Comparison of ENCODE assay signal across 1 cellular context in genomic region chr1:234978397-234979291, GRCh38.
A peak's percentile ranks its signal among the peaks of the same experiment; 100 is the strongest.
TF ChIP-seq lines count a peak whose summit lies in the region.

No MANE protein-coding gene starts in this region.

TF ChIP-seq in HepG2, 621 proteins besides CTCF, POLR2A, EP300 and RAD21 (continued from another document and continues in another):
- peak; percentile 91 for TF ChIP-seq FOXA3 (CRISPR knock-in tag; IDR thresholded peaks at IDR 0.05)
- TF ChIP-seq MTA3 (CRISPR knock-in tag; IDR thresholded peaks at IDR 0.05): no peak
- TF ChIP-seq RERE (CRISPR knock-in tag; IDR thresholded peaks at IDR 0.05; ENCODE audit: low read depth): peak; percentile 81
- TF ChIP-seq FOXJ3 (CRISPR knock-in tag; IDR thresholded peaks at IDR 0.05; ENCODE audit: borderline replicate concordance): peak; percentile 84; the same call in 1 of the 2 replicates
- TF ChIP-seq LCORL (IDR thresholded peaks at IDR 0.05): no peak
- peak; percentile 63; the same call in 1 of the 2 replicates for TF ChIP-seq LCORL (CRISPR knock-in tag; IDR thresholded peaks at IDR 0.05)
- no peak for TF ChIP-seq ZNF230 (CRISPR knock-in tag; IDR thresholded peaks at IDR 0.05)
- no peak for TF ChIP-seq TAF1 (CRISPR knock-in tag; IDR thresholded peaks at IDR 0.05)
- TF ChIP-seq POGK (CRISPR knock-in tag; conservative IDR thresholded peaks at IDR 0.05): no peak
- no peak for TF ChIP-seq TFDP2 (CRISPR knock-in tag; IDR thresholded peaks at IDR 0.05)
- TF ChIP-seq ZNF800 (CRISPR knock-in tag; IDR thresholded peaks at IDR 0.05): no peak
- TF ChIP-seq DMAP1 (CRISPR knock-in tag; IDR thresholded peaks at IDR 0.05): peak; percentile 80; the same call in 1 of the 2 replicates
- no peak for TF ChIP-seq ZNF512 (CRISPR knock-in tag; IDR thresholded peaks at IDR 0.05)
- no peak for TF ChIP-seq ARNT (IDR thresholded peaks at IDR 0.05)
- peak; percentile 94 for TF ChIP-seq MED8 (CRISPR knock-in tag; IDR thresholded peaks at IDR 0.05; ENCODE audit: insufficient replicate concordance)
- no peak for TF ChIP-seq HCFC1 (IDR thresholded peaks at IDR 0.05; ENCODE audit: low read depth, low read length)
- no peak for TF ChIP-seq ZNF329 (CRISPR knock-in tag; IDR thresholded peaks at IDR 0.05; ENCODE audit: low read depth)
- TF ChIP-seq ZNF709 (CRISPR knock-in tag; IDR thresholded peaks at IDR 0.05): peak; percentile 47; the same call in 1 of the 2 replicates
- TF ChIP-seq NAIF1 (CRISPR knock-in tag; IDR thresholded peaks at IDR 0.05; ENCODE audit: borderline replicate concordance): no peak
- TF ChIP-seq PPARG (CRISPR knock-in tag; conservative IDR thresholded peaks at IDR 0.05): peak; percentile 90
- TF ChIP-seq ZNF275 (CRISPR knock-in tag; IDR thresholded peaks at IDR 0.05; ENCODE audit: borderline replicate concordance): no peak
- TF ChIP-seq NFYB (CRISPR knock-in tag; IDR thresholded peaks at IDR 0.05): no peak
- no peak for TF ChIP-seq ZNF496 (CRISPR knock-in tag; IDR thresholded peaks at IDR 0.05; ENCODE audit: insufficient replicate concordance)
- no peak for TF ChIP-seq BRD4 (CRISPR knock-in tag; IDR thresholded peaks at IDR 0.05)
- TF ChIP-seq ZNF782 (CRISPR knock-in tag; IDR thresholded peaks at IDR 0.05; ENCODE audit: borderline replicate concordance): no peak; the same call in 1 of the 2 replicates
- TF ChIP-seq EEA1 (CRISPR knock-in tag; IDR thresholded peaks at IDR 0.05; ENCODE audit: borderline replicate concordance): no peak
- no peak for TF ChIP-seq ATAD3A (CRISPR knock-in tag; IDR thresholded peaks at IDR 0.05)
- TF ChIP-seq CC2D1A (CRISPR knock-in tag; IDR thresholded peaks at IDR 0.05): no peak
- no peak for TF ChIP-seq PREB (CRISPR knock-in tag; IDR thresholded peaks at IDR 0.05)
- TF ChIP-seq ZNF629 (CRISPR knock-in tag; conservative IDR thresholded peaks at IDR 0.05): no peak
- peak; percentile 90 for TF ChIP-seq RCOR2 (CRISPR knock-in tag; IDR thresholded peaks at IDR 0.05)
- no peak for TF ChIP-seq SMAD9 (CRISPR knock-in tag; IDR thresholded peaks at IDR 0.05)
- TF ChIP-seq ZMYM3 (CRISPR knock-in tag; IDR thresholded peaks at IDR 0.05): peak; percentile 70
- TF ChIP-seq ZBTB20 (CRISPR knock-in tag; IDR thresholded peaks at IDR 0.05; ENCODE audit: borderline replicate concordance, low read depth): peak; percentile 46; the same call in 1 of the 2 replicates
- TF ChIP-seq KLF11 (CRISPR knock-in tag; IDR thresholded peaks at IDR 0.05): no peak; the same call in 1 of the 2 replicates
- TF ChIP-seq ZNF33B (CRISPR knock-in tag; IDR thresholded peaks at IDR 0.05): no peak
- no peak for TF ChIP-seq DPF2 (CRISPR knock-in tag; IDR thresholded peaks at IDR 0.05; ENCODE audit: borderline replicate concordance, low read depth)
- no peak for TF ChIP-seq ZNF383 (CRISPR knock-in tag; IDR thresholded peaks at IDR 0.05; ENCODE audit: borderline replicate concordance)
- no peak for TF ChIP-seq CCAR2 (optimal IDR thresholded peaks at IDR 0.05; ENCODE audit: low read depth, low read length)
- peak; percentile 44; the same call in 1 of the 2 replicates for TF ChIP-seq RAD51 (IDR thresholded peaks at IDR 0.05; ENCODE audit: borderline replicate concordance)
- TF ChIP-seq ZSCAN12 (CRISPR knock-in tag; IDR thresholded peaks at IDR 0.05): no peak
- TF ChIP-seq SOX13 (IDR thresholded peaks at IDR 0.05): peak; percentile 65; the same call in 1 of the 2 replicates
- peak in 1 of 2 experiments; percentile 91; a peak in 2 of 4 replicates for TF ChIP-seq SOX13 (CRISPR knock-in tag; conservative IDR thresholded peaks at IDR 0.05 in 1 of 2, IDR thresholded peaks at IDR 0.05 in 1 of 2)
- 0 out of 2 replicates have a peak, but pooled peaks have one; percentile 41 for TF ChIP-seq ZNF136 (CRISPR knock-in tag; IDR thresholded peaks at IDR 0.05; ENCODE audit: low read depth)
- TF ChIP-seq ZNF468 (CRISPR knock-in tag; IDR thresholded peaks at IDR 0.05): no peak
- TF ChIP-seq RFXANK (CRISPR knock-in tag; IDR thresholded peaks at IDR 0.05): no peak
- no peak for TF ChIP-seq ZNF589 (CRISPR knock-in tag; conservative IDR thresholded peaks at IDR 0.05)
- TF ChIP-seq PCBP1 (IDR thresholded peaks at IDR 0.05; ENCODE audit: borderline replicate concordance, low read depth, low read length): no peak
- TF ChIP-seq KAT2B (IDR thresholded peaks at IDR 0.05; ENCODE audit: borderline replicate concordance, low read depth, low read length): no peak
- peak; percentile 89 for TF ChIP-seq PAXIP1 (CRISPR knock-in tag; conservative IDR thresholded peaks at IDR 0.05)
- TF ChIP-seq TOPORS (CRISPR knock-in tag; IDR thresholded peaks at IDR 0.05): no peak
